22 cellular contexts compared by ENCODE assay signal in the genomic region with DNA sequence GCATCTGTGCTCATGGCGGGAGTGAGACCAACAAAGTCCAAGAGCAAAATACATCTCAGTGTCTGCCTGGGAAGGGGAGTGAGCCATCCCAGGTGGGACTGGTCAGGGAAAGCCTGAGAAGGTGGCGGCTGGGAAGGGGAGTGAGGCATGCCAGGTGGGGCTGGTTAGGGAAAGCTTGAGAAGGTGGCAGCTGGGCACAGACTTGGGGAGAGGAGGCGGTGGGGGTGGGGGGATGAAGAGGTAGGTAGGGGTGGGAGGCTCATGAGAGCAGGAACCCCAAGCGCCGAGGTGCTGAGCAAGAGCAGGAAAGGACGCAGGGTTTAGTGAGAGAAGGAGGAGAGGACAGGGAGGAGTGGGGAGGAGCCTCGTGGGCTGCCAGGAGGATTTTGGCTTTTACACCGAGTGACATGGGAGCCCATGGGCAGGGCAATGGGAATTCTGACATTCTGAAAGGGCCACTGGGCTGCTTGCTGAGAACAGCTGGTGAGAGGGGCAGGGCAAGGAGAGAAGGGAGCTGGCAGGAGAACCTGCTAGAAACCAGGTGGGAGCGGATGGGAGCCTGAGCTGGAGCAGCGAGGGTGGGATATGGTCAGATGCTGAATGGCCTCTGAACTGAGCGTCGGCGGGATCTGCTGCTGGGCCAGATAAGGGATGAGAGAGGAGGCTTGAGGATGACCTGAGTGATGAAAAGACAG.
"Had no signal": no experiment of that assay in that cellular context is flagged by ENCODE, and none has a peak within 500 bp of the region (broad histone marks: within the 10 kb centered on the region; RNA-seq: fewer than 3 reads in every experiment).

No MANE protein-coding gene starts in this region.

- H3K9me3 ChIP-seq: adrenal gland had no signal

- H3K27ac ChIP-seq: adrenal gland had no signal

- H3K27ac Mint-ChIP-seq: activated CD8-positive, alpha-beta T cell treated with anti-CD3 and anti-CD28 coated beads, Interleukin-2, amount 10 ng/mL, durations not matched to agents 7 days and 5 days; activated naive CD8-positive, alpha-beta T cell treated with anti-CD3 and anti-CD28 coated beads, Interleukin-2, amount 10 ng/mL, durations not matched to agents 7 days and 5 days; activated T-cell treated with anti-CD3 and anti-CD28 coated beads, Interleukin-2, amount 50 U/mL, for 72 hours; activated T-helper 2 cell treated with anti-CD3 and anti-CD28 coated beads, Interferon-gamma antibody, Interleukin-2, Interleukin-4, amounts not matched to agents 10 μg/mL and 5 μg/mL and 100 μg/mL, durations not matched to agents 14 hours and 24 hours and 36 hours; IgD-negative memory B cell; T-helper 1 cell treated with Interleukin-12 subunit alpha and Interleukin-12 subunit beta and Interleukin-4 antibody, amounts not matched to agents 30 μg/mL and 1 μg/mL, for 36 hours; WTC11 had no signal

- ATAC-seq: activated CD8-positive, alpha-beta T cell treated with anti-CD3 and anti-CD28 coated beads, Interleukin-2, amount 10 ng/mL, durations not matched to agents 7 days and 5 days; activated T-cell treated with anti-CD3 and anti-CD28 coated beads, Interleukin-2, amount 50 U/mL, for 72 hours; PC-3; WTC11 had no signal

- H3K9me3 Mint-ChIP-seq: activated naive CD8-positive, alpha-beta T cell treated with anti-CD3 and anti-CD28 coated beads, Interleukin-2, amount 10 ng/mL, durations not matched to agents 7 days and 5 days; activated T-cell treated with anti-CD3 and anti-CD28 coated beads, Interleukin-2, amount 50 U/mL, for 72 hours; activated T-helper 2 cell treated with anti-CD3 and anti-CD28 coated beads, Interferon-gamma antibody, Interleukin-2, Interleukin-4, amounts not matched to agents 10 μg/mL and 5 μg/mL and 100 μg/mL, durations not matched to agents 14 hours and 24 hours and 36 hours; IgD-negative memory B cell; T-helper 1 cell treated with Interleukin-12 subunit alpha and Interleukin-12 subunit beta and Interleukin-4 antibody, amounts not matched to agents 30 μg/mL and 1 μg/mL, for 36 hours; WTC11 had no signal

- H3K36me3 ChIP-seq: adrenal gland had no signal

- DNase-seq: activated CD4-positive, alpha-beta T cell treated with anti-CD3 and anti-CD28 coated beads for 48 hours; activated CD4-positive, alpha-beta T cell treated with anti-CD3 and anti-CD28 coated beads, Interleukin-2, amount 50 U/mL, for 4 hours; activated CD4-positive, CD25-positive, alpha-beta regulatory T cell treated with anti-CD3 and anti-CD28 coated beads, Interleukin-2, amount 50 U/mL, for 72 hours; activated CD8-positive, alpha-beta T cell treated with anti-CD3 and anti-CD28 coated beads, Interleukin-2, amount 10 ng/mL, durations not matched to agents 7 days and 5 days; activated naive CD4-positive, alpha-beta T cell treated with anti-CD3 and anti-CD28 coated beads, Interleukin-2, amount 50 U/mL, for 16 hours; activated naive CD8-positive, alpha-beta T cell treated with anti-CD3 and anti-CD28 coated beads, Interleukin-2, amount 10 ng/mL, durations not matched to agents 7 days and 5 days; activated T-cell treated with anti-CD3 and anti-CD28 coated beads, Interleukin-2, amount 50 U/mL, for 72 hours; adrenal gland; anterior cingulate cortex; central memory CD4-positive, alpha-beta T cell; KG1; NCI-H1092; NCI-H1417; NCI-H1930; NCI-H2107; NCI-H510A treated with DMSO at 0.1 percent for 48 hours; PC-3; T-helper 9 cell had no signal

- H3K4me3 ChIP-seq: adrenal gland had no signal

- H3K36me3 Mint-ChIP-seq: activated naive CD8-positive, alpha-beta T cell treated with anti-CD3 and anti-CD28 coated beads, Interleukin-2, amount 10 ng/mL, durations not matched to agents 7 days and 5 days; WTC11 had no signal

- H3K4me1 Mint-ChIP-seq: activated naive CD8-positive, alpha-beta T cell treated with anti-CD3 and anti-CD28 coated beads, Interleukin-2, amount 10 ng/mL, durations not matched to agents 7 days and 5 days had no signal

- H3K4me3 Mint-ChIP-seq: activated CD8-positive, alpha-beta T cell treated with anti-CD3 and anti-CD28 coated beads, Interleukin-2, amount 10 ng/mL, durations not matched to agents 7 days and 5 days; activated naive CD8-positive, alpha-beta T cell treated with anti-CD3 and anti-CD28 coated beads, Interleukin-2, amount 10 ng/mL, durations not matched to agents 7 days and 5 days; activated T-cell treated with anti-CD3 and anti-CD28 coated beads, Interleukin-2, amount 50 U/mL, for 72 hours; IgD-negative memory B cell; T-helper 1 cell treated with Interleukin-12 subunit alpha and Interleukin-12 subunit beta and Interleukin-4 antibody, amounts not matched to agents 30 μg/mL and 1 μg/mL, for 36 hours; WTC11 had no signal
